8 cellular contexts compared by ENCODE assay signal in genomic region chr20:4171538-4172116, GRCh38. TPM values are rescaled to one million over a fixed set of nuclear protein-coding genes. Genes with fewer than 3 reads are reported as not detected.
A peak's percentile ranks its signal among the peaks of the same experiment; 100 is the strongest.
DNase-seq lines count a peak whose midpoint lies in the region; ATAC-seq and TF ChIP-seq lines count a peak whose summit lies in the region.

No MANE protein-coding gene starts in this region.

- intact Hi-C loops in aorta (cut with DNase I): no loop called here

- peak; percentile 90 for DNase-seq in HuH-7.5 (ENCODE audit: low spot score)
- peak in 7 of 61 donors; percentile 33 to 63 (median 40) for DNase-seq in caudate nucleus (lab: John Stamatoyannopoulos, UW)
- peak; percentile 49 for DNase-seq in midbrain (lab: John Stamatoyannopoulos, UW)
- DNase-seq in aorta: no peak
- no peak for DNase-seq in SKM-1 treated with dmso at 0.1 percent for 144 hours (lab: John Stamatoyannopoulos, UW; ENCODE audit: unreplicated experiment)
- DNase-seq in activated gamma-delta T cell (lab: John Stamatoyannopoulos, UW): no peak

- no peaks in the 10 kb centered on the region for H3K9me3 ChIP-seq in aorta (ENCODE audit: control insufficient read depth, low read length)

- no peak overlapping the region for H3K4me3 ChIP-seq in aorta (ENCODE audit: low read length in 2 of 2)

- peak overlapping the region; percentile 65 for H3K27ac ChIP-seq in 22Rv1
- H3K27ac ChIP-seq in caudate nucleus (ENCODE audit: low read depth, low read length): peak overlapping the region; percentile 93
- H3K27ac ChIP-seq in aorta (ENCODE audit: low read depth in 1 of 2, low read length in 2 of 2): peak overlapping the region; percentile 17 to 93

- 49 to 58% methylated on average over 13 of the region's 13 CpGs for WGBS in aorta, 2 donors

- H3K4me1 ChIP-seq in aorta (ENCODE audit: control insufficient read depth in 1 of 2, insufficient read depth in 2 of 2, low read length in 2 of 2): no peaks in the 10 kb centered on the region

- H3K27me3 ChIP-seq in aorta (ENCODE audit: control insufficient read depth in 1 of 2, insufficient read depth in 2 of 2, low read length in 1 of 2): no peaks in the 10 kb centered on the region

- no peaks in the 10 kb centered on the region for H3K36me3 ChIP-seq in aorta (ENCODE audit: control insufficient read depth in 1 of 2, insufficient read depth in 2 of 2, low read length in 1 of 2)

- no peak for ATAC-seq in aorta (ENCODE audit: low FRiP score)
- no peak for ATAC-seq in HG03095 (IDR thresholded peaks at IDR 0.05; ENCODE audit: unreplicated experiment)

- TF ChIP-seq CTCF in 22Rv1 (IDR thresholded peaks at IDR 0.05): no peak

RNA-seq across cellular contexts. Expression of gene SMOX, which starts 23.0 kb away (rescaled TPM):
- 10 to 100 TPM in 1 of 2 donors, 1 to 10 TPM in 1; 8.0 to 12.0 TPM for total RNA-seq in aorta
- 10 to 100 TPM in 1 of 2 donors, 1 to 10 TPM in 1; 7.7 to 10.6 TPM for polyA plus RNA-seq in aorta

Comparison
In these comparisons a context has a peak if more than half of its experiments do, and no peak if none do; other contexts are left out.
1. DNase-seq: peak in HuH-7.5 (single experiment) and midbrain (single experiment); none in aorta (0 of 2), SKM-1 treated with dmso at 0.1 percent for 144 hours (single experiment) and activated gamma-delta T cell (single experiment).
2. Peak in every context shown above with its lines, with median percentiles within 50 percentile points of each other: H3K27ac ChIP-seq.